Comparison of ENCODE assay signal across 21 cellular contexts in the genomic region with DNA sequence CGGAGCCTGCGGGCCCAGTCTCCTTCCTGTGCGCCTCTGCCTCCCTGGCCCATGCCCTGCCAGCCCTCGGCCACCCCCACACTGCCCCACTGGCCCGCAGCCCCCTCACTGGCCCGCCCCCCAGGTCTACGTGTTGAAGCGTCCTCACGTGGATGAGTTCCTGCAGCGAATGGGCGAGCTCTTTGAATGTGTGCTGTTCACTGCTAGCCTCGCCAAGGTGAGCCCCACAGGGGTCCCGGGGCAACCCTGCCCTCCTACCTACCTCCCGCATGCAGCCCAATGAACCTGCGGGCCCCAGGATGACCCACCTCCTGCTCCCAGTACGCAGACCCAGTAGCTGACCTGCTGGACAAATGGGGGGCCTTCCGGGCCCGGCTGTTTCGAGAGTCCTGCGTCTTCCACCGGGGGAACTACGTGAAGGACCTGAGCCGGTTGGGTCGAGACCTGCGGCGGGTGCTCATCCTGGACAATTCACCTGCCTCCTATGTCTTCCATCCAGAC. TPM values are rescaled to one million over a fixed set of nuclear protein-coding genes. Genes with fewer than 3 reads are reported as not detected.
DNase-seq lines count a peak whose midpoint lies in the region; ATAC-seq and TF ChIP-seq lines count a peak whose summit lies in the region.
"Had no signal": no experiment of that assay in that cellular context is flagged by ENCODE, and none has a peak within 500 bp of the region (broad histone marks: within the 10 kb centered on the region; RNA-seq: fewer than 3 reads in every experiment).

No MANE protein-coding gene starts in this region.

- no peak for DNase-seq in activated naive CD8-positive, alpha-beta T cell treated with anti-CD3 and anti-CD28 coated beads for 36 hours
- no peak for DNase-seq in activated naive CD8-positive, alpha-beta T cell treated with anti-CD3 and anti-CD28 coated beads, Interleukin-2, amount 50 U/mL, for 24 hours
- DNase-seq in T-helper 17 cell = no peak
- peak in 2 of 3 donors; percentile 28 to 52 for DNase-seq in right lobe of liver
- DNase-seq in tibial nerve (ENCODE audit: low spot score in 2 of 2) = no peak
- DNase-seq in activated CD8-positive, alpha-beta memory T cell treated with anti-CD3 and anti-CD28 coated beads for 24 hours = no peak
- no peak for DNase-seq in NCI-H1694 (lab: John Stamatoyannopoulos, UW)
- DNase-seq: activated CD4-positive, CD25-positive, alpha-beta regulatory T cell treated with anti-CD3 and anti-CD28 coated beads, Interleukin-2, amount 50 U/mL, for 72 hours; cerebellar nuclear complex; GDM1; IMR-90; mammary epithelial cell; MV-4-11; NCI-H69; Peyer's patch; stimulated activated naive B cell treated with anti-CD40 and anti-IgM and Interleukin-4, amounts not matched to agents 10 μg/mL and 1 μg/mL and 100 μg/mL, for 72 hours had no signal

- H3K27me3 Mint-ChIP-seq in activated naive CD8-positive, alpha-beta T cell treated with anti-CD3 and anti-CD28 coated beads for 36 hours = peaks cover 8% of the 10 kb centered on the region
- H3K27me3 Mint-ChIP-seq in activated naive CD8-positive, alpha-beta T cell treated with anti-CD3 and anti-CD28 coated beads, Interleukin-2, amount 50 U/mL, for 24 hours = peaks cover 5% of the 10 kb centered on the region
- no peaks in the 10 kb centered on the region for H3K27me3 Mint-ChIP-seq in T-helper 17 cell

- TF ChIP-seq CTCF in right lobe of liver (IDR thresholded peaks at IDR 0.05) (no peak), tibial nerve (IDR thresholded peaks at IDR 0.05) (no peak)

- H3K36me3 ChIP-seq in right lobe of liver = peaks cover 0 to 37% (median 16%) of the 10 kb centered on the region in 4 donors
- peaks cover 0 to 41% (median 4%) of the 10 kb centered on the region in 3 donors for H3K36me3 ChIP-seq in tibial nerve

- peaks cover 35% of the 10 kb centered on the region for H3K4me1 Mint-ChIP-seq in activated naive CD8-positive, alpha-beta T cell treated with anti-CD3 and anti-CD28 coated beads for 36 hours
- peaks cover 43% of the 10 kb centered on the region for H3K4me1 Mint-ChIP-seq in activated naive CD8-positive, alpha-beta T cell treated with anti-CD3 and anti-CD28 coated beads, Interleukin-2, amount 50 U/mL, for 24 hours
- H3K4me1 Mint-ChIP-seq in T-helper 17 cell = peaks cover 55% of the 10 kb centered on the region

- ATAC-seq in activated naive CD8-positive, alpha-beta T cell treated with anti-CD3 and anti-CD28 coated beads, Interleukin-2, amount 50 U/mL, for 24 hours = no peak
- ATAC-seq in T-helper 17 cell = no peak
- no peak for ATAC-seq in right lobe of liver
- ATAC-seq in GM18519 (IDR thresholded peaks at IDR 0.05; ENCODE audit: low FRiP score, unreplicated experiment) = no peak
- ATAC-seq: stimulated activated naive B cell treated with anti-CD40 and anti-IgM and Interleukin-4, amounts not matched to agents 10 μg/mL and 1 μg/mL and 100 μg/mL, for 72 hours had no signal

- peaks cover 21% of the 10 kb centered on the region for H3K36me3 Mint-ChIP-seq in activated naive CD8-positive, alpha-beta T cell treated with anti-CD3 and anti-CD28 coated beads for 36 hours
- peaks cover 13% of the 10 kb centered on the region for H3K36me3 Mint-ChIP-seq in activated naive CD8-positive, alpha-beta T cell treated with anti-CD3 and anti-CD28 coated beads, Interleukin-2, amount 50 U/mL, for 24 hours (ENCODE audit: low read depth)
- H3K36me3 Mint-ChIP-seq in T-helper 17 cell (ENCODE audit: low read depth) = peaks cover 2% of the 10 kb centered on the region

- H3K27me3 ChIP-seq in right lobe of liver = no peaks in the 10 kb centered on the region
- no peaks in the 10 kb centered on the region for H3K27me3 ChIP-seq in tibial nerve
- H3K27me3 ChIP-seq: Peyer's patch had no signal

- H3K4me3 ChIP-seq in right lobe of liver (no peak overlapping the region), tibial nerve (peak overlapping the region in 1 of 4 donors; percentile 91)

- no peaks in the 10 kb centered on the region for H3K9me3 Mint-ChIP-seq in activated naive CD8-positive, alpha-beta T cell treated with anti-CD3 and anti-CD28 coated beads for 36 hours
- H3K9me3 Mint-ChIP-seq in activated naive CD8-positive, alpha-beta T cell treated with anti-CD3 and anti-CD28 coated beads, Interleukin-2, amount 50 U/mL, for 24 hours = no peaks in the 10 kb centered on the region
- H3K9me3 Mint-ChIP-seq: stimulated activated naive B cell treated with anti-CD40 and anti-IgM and Interleukin-4, amounts not matched to agents 10 μg/mL and 1 μg/mL and 100 μg/mL, for 72 hours had no signal

- no CpG with 5 or more reads among the region's 26 CpGs for WGBS in right lobe of liver (ENCODE audit: insufficient coverage, low coverage, low lambda C conversion rate, missing lambda C conversion rate)
- 72 to 87% methylated on average over 20 to 21 of the region's 26 CpGs for WGBS in tibial nerve, 2 donors

- no peak for TF ChIP-seq EP300 in tibial nerve (IDR thresholded peaks at IDR 0.05)

- TF ChIP-seq POLR2A in right lobe of liver (IDR thresholded peaks at IDR 0.05) (no peak), tibial nerve (IDR thresholded peaks at IDR 0.05) (no peak)

- peak overlapping the region; percentile 54 for H3K27ac Mint-ChIP-seq in activated naive CD8-positive, alpha-beta T cell treated with anti-CD3 and anti-CD28 coated beads for 36 hours
- H3K27ac Mint-ChIP-seq in activated naive CD8-positive, alpha-beta T cell treated with anti-CD3 and anti-CD28 coated beads, Interleukin-2, amount 50 U/mL, for 24 hours = no peak overlapping the region
- peak overlapping the region; percentile 80 for H3K27ac Mint-ChIP-seq in T-helper 17 cell

- H3K4me1 ChIP-seq in right lobe of liver (peaks cover 0 to 45% (median 22%) of the 10 kb centered on the region in 4 donors), tibial nerve (peaks cover 0 to 71% (median 46%) of the 10 kb centered on the region in 4 donors)

- H3K4me3 Mint-ChIP-seq in activated naive CD8-positive, alpha-beta T cell treated with anti-CD3 and anti-CD28 coated beads for 36 hours = no peak overlapping the region
- no peak overlapping the region for H3K4me3 Mint-ChIP-seq in activated naive CD8-positive, alpha-beta T cell treated with anti-CD3 and anti-CD28 coated beads, Interleukin-2, amount 50 U/mL, for 24 hours
- H3K4me3 Mint-ChIP-seq in T-helper 17 cell = peak overlapping the region; percentile 33
- H3K4me3 Mint-ChIP-seq: stimulated activated naive B cell treated with anti-CD40 and anti-IgM and Interleukin-4, amounts not matched to agents 10 μg/mL and 1 μg/mL and 100 μg/mL, for 72 hours had no signal

- no peak overlapping the region for H3K27ac ChIP-seq in right lobe of liver
- peak overlapping the region in 3 of 4 donors; percentile 96 to 100 (median 99) for H3K27ac ChIP-seq in tibial nerve

- intact Hi-C loops in right lobe of liver (cut with DNase I) = loop anchor here (10.0 kb wide), 2 partner anchors 62 to 252 kb away; partner anchors contain the start of genes BCS1L (in 1 of the 2) and ZNF142 (in 1 of the 2)

- H3K9me3 ChIP-seq in T-helper 17 cell (ENCODE audit: control insufficient read depth, low read length, poor library complexity, severe bottlenecking) (no peaks in the 10 kb centered on the region), right lobe of liver (no peaks in the 10 kb centered on the region), tibial nerve (no peaks in the 10 kb centered on the region)
- H3K9me3 ChIP-seq: Peyer's patch had no signal

RNA-seq across cellular contexts. Expression of gene CTDSP1, which starts 3.3 kb away (rescaled TPM):
- total RNA-seq in activated naive CD8-positive, alpha-beta T cell treated with anti-CD3 and anti-CD28 coated beads for 36 hours = 10 to 100 TPM; 67.8 to 73.5 TPM
- total RNA-seq in T-helper 17 cell = 100 to 1,000 TPM; 109 to 132 TPM
- total RNA-seq in right lobe of liver = 10 to 100 TPM; 55.1 to 95.9 (median 75.6) TPM
- total RNA-seq in tibial nerve = 100 to 1,000 TPM; 122 to 164 (median 140) TPM

RNA-seq across cellular contexts. Expression of gene VIL1, which starts 16.0 kb away (rescaled TPM):
- not detected for total RNA-seq in activated naive CD8-positive, alpha-beta T cell treated with anti-CD3 and anti-CD28 coated beads for 36 hours
- total RNA-seq in T-helper 17 cell = 1 to 10 TPM in 1 of 2 donors, under 1 TPM in 1; 0.32 to 6.2 TPM
- total RNA-seq in right lobe of liver = 100 to 1,000 TPM in 1 of 6 experiments, 10 to 100 TPM in 2, 1 to 10 TPM in 3; 2.1 to 118 (median 19.1) TPM
- total RNA-seq in tibial nerve = not detected
- total RNA-seq: endothelial cell of umbilical vein; frontal cortex; IMR-90; mammary epithelial cell; T-helper 1 cell treated with Interleukin-12 subunit alpha and Interleukin-12 subunit beta and Interleukin-4 antibody, amounts not matched to agents 30 ng/mL and 1 ng/mL, for 36 hours; urinary bladder had no signal

RNA-seq across cellular contexts. Expression of gene SLC11A1, which starts 20.9 kb away (rescaled TPM):
- total RNA-seq in activated naive CD8-positive, alpha-beta T cell treated with anti-CD3 and anti-CD28 coated beads for 36 hours = under 1 TPM; 0.08 TPM
- total RNA-seq in T-helper 17 cell = 10 to 100 TPM in 1 of 2 donors, 1 to 10 TPM in 1; 2.7 to 23.9 TPM
- 10 to 100 TPM in 3 of 6 experiments, 1 to 10 TPM in 3; 4.2 to 13.2 (median 11.0) TPM for total RNA-seq in right lobe of liver
- total RNA-seq in tibial nerve = 100 to 1,000 TPM in 1 of 4 donors, 10 to 100 TPM in 3; 19.0 to 213 (median 52.9) TPM
- total RNA-seq: endothelial cell of umbilical vein had no signal

RNA-seq across cellular contexts. Expression of gene CATIP, which starts 46.3 kb away (rescaled TPM):
- not detected for total RNA-seq in activated naive CD8-positive, alpha-beta T cell treated with anti-CD3 and anti-CD28 coated beads for 36 hours
- total RNA-seq in T-helper 17 cell (not detected), right lobe of liver (not detected), tibial nerve (not detected)
- total RNA-seq: endothelial cell of umbilical vein; frontal cortex; IMR-90; mammary epithelial cell; Peyer's patch; T-helper 1 cell treated with Interleukin-12 subunit alpha and Interleukin-12 subunit beta and Interleukin-4 antibody, amounts not matched to agents 30 ng/mL and 1 ng/mL, for 36 hours; urinary bladder had no signal

Comparison
In these comparisons a context has a peak if more than half of its experiments do, and no peak if none do; other contexts are left out.
1. DNase-seq: peak in right lobe of liver (2 of 3); none in activated naive CD8-positive, alpha-beta T cell treated with anti-CD3 and anti-CD28 coated beads for 36 hours (single experiment), activated naive CD8-positive, alpha-beta T cell treated with anti-CD3 and anti-CD28 coated beads, Interleukin-2, amount 50 U/mL, for 24 hours (single experiment), T-helper 17 cell (0 of 3), tibial nerve (0 of 2), activated CD8-positive, alpha-beta memory T cell treated with anti-CD3 and anti-CD28 coated beads for 24 hours (single experiment) and NCI-H1694 (single experiment).
2. H3K27ac ChIP-seq: peak in tibial nerve (3 of 4); none in right lobe of liver (0 of 3).